ENCODE assay signal across 8 cellular contexts in the genomic region with DNA sequence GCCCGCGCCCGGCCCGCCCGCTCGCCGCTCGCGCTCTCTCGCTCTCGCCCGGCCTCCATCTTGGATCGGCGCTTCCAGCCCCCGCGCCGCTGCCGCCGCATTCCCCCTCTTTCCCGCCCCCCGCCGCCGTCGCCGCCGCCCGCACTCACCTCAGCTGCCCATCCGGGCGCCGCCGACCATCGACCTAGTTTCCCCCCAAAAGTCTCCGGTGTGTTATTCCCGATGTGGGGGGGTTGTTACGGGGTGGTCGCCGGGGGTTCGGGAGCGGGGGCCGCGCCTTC. TPM values are rescaled to one million over a fixed set of nuclear protein-coding genes. Genes with fewer than 3 reads are reported as not detected.
DNase-seq lines count a peak whose midpoint lies in the region; ATAC-seq and TF ChIP-seq lines count a peak whose summit lies in the region.

No MANE protein-coding gene starts in this region.

- H3K27ac Mint-ChIP-seq in immature natural killer cell, result peak overlapping the region; percentile 93 to 99 (median 96)

- H3K9me3 Mint-ChIP-seq in immature natural killer cell, result no peaks in the 10 kb centered on the region

- TF ChIP-seq CTCF in LNCaP clone FGC (IDR thresholded peaks at IDR 0.05; ENCODE audit: control insufficient read depth, extremely low read depth, insufficient read depth), result no peak

- peak; percentile 22 for ATAC-seq in GM21717 (IDR thresholded peaks at IDR 0.05; ENCODE audit: unreplicated experiment)

- intact Hi-C loops in posterior cingulate gyrus (cut with DNase I), result loop anchor here (1.0 to 5.0 kb wide), 8 partner anchors 67 to 785 kb away; partner anchors contain the start of genes MSL2, NCK1, PCCB and PPP2R3A

- H3K4me1 Mint-ChIP-seq in immature natural killer cell, result peaks cover 48 to 49% of the 10 kb centered on the region in 2 donors

- peak overlapping the region; percentile 88 to 98 (median 96) for H3K4me3 Mint-ChIP-seq in immature natural killer cell

- peaks cover 13 to 25% (median 18%) of the 10 kb centered on the region in 3 donors for H3K27me3 Mint-ChIP-seq in immature natural killer cell (ENCODE audit: low read depth in 3 of 3)

- H3K4me3 ChIP-seq in LNCaP clone FGC (ENCODE audit: low read depth, low read length), result peak overlapping the region; percentile 81

- H3K27ac ChIP-seq in angular gyrus (ENCODE audit: low read depth, low read length) (peak overlapping the region; percentile 98), substantia nigra (ENCODE audit: low read depth, low read length, poor library complexity, severe bottlenecking) (peak overlapping the region; percentile 98)

- H3K36me3 Mint-ChIP-seq in immature natural killer cell, result no peaks in the 10 kb centered on the region

- DNase-seq in NCI-H2081 (lab: John Stamatoyannopoulos, UW) (peak; percentile 87), NCI-H2081 treated with DMSO at 0.1 percent for 48 hours (lab: John Stamatoyannopoulos, UW) (no peak), LNCaP clone FGC (ENCODE audit: low read depth) (no peak), immature natural killer cell (no peak), substantia nigra (lab: John Stamatoyannopoulos, UW) (peak in 3 of 49 donors; percentile 70 to 99 (median 93)), posterior cingulate gyrus (no peak)

RNA-seq across cellular contexts. Expression of gene STAG1, which starts 0.2 kb away (rescaled TPM):
- polyA plus RNA-seq in immature natural killer cell, result 10 to 100 TPM; 11.8 to 22.6 (median 14.6) TPM

Comparison
In these comparisons a context has a peak if more than half of its experiments do, and no peak if none do; other contexts are left out.
1. DNase-seq: peak in NCI-H2081 (2 of 2); none in NCI-H2081 treated with DMSO at 0.1 percent for 48 hours (single experiment), LNCaP clone FGC (single experiment), immature natural killer cell (0 of 3) and posterior cingulate gyrus (0 of 10).